ENCODE assay signal across 8 cellular contexts in the genomic region with DNA sequence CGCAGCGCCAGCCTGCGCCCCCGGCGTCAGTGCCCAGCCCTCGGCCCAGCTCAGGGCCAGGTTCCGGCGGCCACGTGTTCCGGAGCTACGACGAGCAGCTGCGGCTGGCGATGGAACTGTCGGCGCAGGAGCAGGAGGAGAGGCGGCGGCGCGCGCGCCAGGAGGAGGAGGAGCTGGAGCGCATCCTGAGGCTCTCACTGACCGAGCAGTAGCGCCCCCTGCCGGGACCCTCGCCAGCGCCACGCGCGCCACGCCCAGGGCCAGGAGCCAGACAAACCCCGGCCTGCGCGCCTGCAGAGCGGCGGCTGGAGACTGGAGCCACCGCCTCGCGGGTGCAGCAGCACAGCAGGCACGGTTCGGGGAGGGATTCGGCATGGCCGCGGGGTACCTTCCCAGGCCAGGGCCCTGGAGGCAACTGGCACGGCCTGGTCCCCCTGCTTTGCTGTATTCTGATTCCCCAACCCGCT. TPM values are rescaled to one million over a fixed set of nuclear protein-coding genes. Genes with fewer than 3 reads are reported as not detected.
DNase-seq lines count a peak whose midpoint lies in the region; ATAC-seq and TF ChIP-seq lines count a peak whose summit lies in the region.

No MANE protein-coding gene starts in this region.

- H3K9me3 Mint-ChIP-seq in CD14-positive monocyte = peaks cover 0 to 7% (median 1%) of the 10 kb centered on the region in 7 donors
- H3K9me3 Mint-ChIP-seq in nephron progenitor cell = no peaks in the 10 kb centered on the region
- H3K9me3 Mint-ChIP-seq in stimulated activated effector memory CD8-positive, alpha-beta T cell treated with anti-CD3 and anti-CD28 coated beads, Interleukin-12 subunit alpha, Interleukin-12 subunit beta, amount 100 ng/mL, for 72 hours = no peaks in the 10 kb centered on the region

- peak; percentile 65; the same call in 1 of the 2 replicates for TF ChIP-seq RAD21 in Ishikawa (IDR thresholded peaks at IDR 0.05; ENCODE audit: low read depth)

- peak overlapping the region; percentile 45 for H3K4me3 ChIP-seq in fibroblast of villous mesenchyme (ENCODE audit: low read depth, low read length)

- no peaks in the 10 kb centered on the region for H3K36me3 Mint-ChIP-seq in CD14-positive monocyte
- no peaks in the 10 kb centered on the region for H3K36me3 Mint-ChIP-seq in nephron progenitor cell (ENCODE audit: low read depth)
- peaks cover 22% of the 10 kb centered on the region for H3K36me3 Mint-ChIP-seq in stimulated activated effector memory CD8-positive, alpha-beta T cell treated with anti-CD3 and anti-CD28 coated beads, Interleukin-12 subunit alpha, Interleukin-12 subunit beta, amount 100 ng/mL, for 72 hours

- H3K27ac Mint-ChIP-seq in CD14-positive monocyte (no peak overlapping the region), nephron progenitor cell (no peak overlapping the region)
- no peak overlapping the region for H3K27ac Mint-ChIP-seq in stimulated activated effector memory CD8-positive, alpha-beta T cell treated with anti-CD3 and anti-CD28 coated beads, Interleukin-12 subunit alpha, Interleukin-12 subunit beta, amount 100 ng/mL, for 72 hours

- ATAC-seq in stimulated activated effector memory CD8-positive, alpha-beta T cell treated with anti-CD3 and anti-CD28 coated beads, Interleukin-12 subunit alpha, Interleukin-12 subunit beta, amount 100 ng/mL, for 72 hours = peak; percentile 60
- no peak for ATAC-seq in GM19324 (IDR thresholded peaks at IDR 0.05; ENCODE audit: low FRiP score, unreplicated experiment)

- TF ChIP-seq EP300 in Ishikawa (IDR thresholded peaks at IDR 0.05; ENCODE audit: borderline replicate concordance) = no peak

- intact Hi-C loops in CD14-positive monocyte (cut with micrococcal nuclease) = loop anchor here in 1 of 2 donors (10.0 kb wide), 1 partner anchor 49 kb away; the partner anchor contains the start of genes ABHD15 and TP53I13

- peaks cover 37 to 58% (median 39%) of the 10 kb centered on the region in 3 donors for H3K27me3 Mint-ChIP-seq in CD14-positive monocyte (ENCODE audit: low read depth in 3 of 3)
- peaks cover 49% of the 10 kb centered on the region for H3K27me3 Mint-ChIP-seq in nephron progenitor cell (ENCODE audit: low read depth, poor library complexity)

- H3K4me3 Mint-ChIP-seq in CD14-positive monocyte = peak overlapping the region in 1 of 2 donors; percentile 80
- H3K4me3 Mint-ChIP-seq in nephron progenitor cell = peak overlapping the region; percentile 52
- peak overlapping the region; percentile 82 for H3K4me3 Mint-ChIP-seq in stimulated activated effector memory CD8-positive, alpha-beta T cell treated with anti-CD3 and anti-CD28 coated beads, Interleukin-12 subunit alpha, Interleukin-12 subunit beta, amount 100 ng/mL, for 72 hours

- H3K4me1 Mint-ChIP-seq in CD14-positive monocyte = peaks cover 44% of the 10 kb centered on the region
- peaks cover 35% of the 10 kb centered on the region for H3K4me1 Mint-ChIP-seq in nephron progenitor cell
- peaks cover 41% of the 10 kb centered on the region for H3K4me1 Mint-ChIP-seq in stimulated activated effector memory CD8-positive, alpha-beta T cell treated with anti-CD3 and anti-CD28 coated beads, Interleukin-12 subunit alpha, Interleukin-12 subunit beta, amount 100 ng/mL, for 72 hours

- TF ChIP-seq CTCF in CD14-positive monocyte (IDR thresholded peaks at IDR 0.05) (peak; percentile 90), fibroblast of villous mesenchyme (IDR thresholded peaks at IDR 0.05; ENCODE audit: insufficient read depth, low read depth, low read length) (peak; percentile 76), nephron progenitor cell (IDR thresholded peaks at IDR 0.05) (peak; percentile 89)

- DNase-seq in CD14-positive monocyte (ENCODE audit: low spot score) = peak; percentile 87
- peak; percentile 89 to 94 for DNase-seq in activated T-helper 1 cell treated with anti-CD3 and anti-CD28 coated beads, Interleukin-2, amount 50 U/mL, for 16 hours (ENCODE audit: low read depth in 1 of 2, low spot score in 1 of 2)
- peak; percentile 91 for DNase-seq in fibroblast of villous mesenchyme (ENCODE audit: low read depth)
- peak; percentile 99 for DNase-seq in nephron progenitor cell
- DNase-seq in stimulated activated effector memory CD8-positive, alpha-beta T cell treated with anti-CD3 and anti-CD28 coated beads, Interleukin-12 subunit alpha, Interleukin-12 subunit beta, amount 100 ng/mL, for 72 hours (ENCODE audit: low spot score in 2 of 2) = peak; percentile 97 to 98
- no peak for DNase-seq in OCI-M2 (lab: John Stamatoyannopoulos, UW; ENCODE audit: unreplicated experiment)

TF ChIP-seq in Ishikawa, 13 proteins besides CTCF, POLR2A, EP300 and RAD21:
- peak; percentile 49; the same call in 1 of the 2 replicates for TF ChIP-seq ZBTB7A (IDR thresholded peaks at IDR 0.05; ENCODE audit: low read depth)
- TF ChIP-seq YY1 (IDR thresholded peaks at IDR 0.05; ENCODE audit: low read depth) = peak; percentile 53; the same call in 1 of the 2 replicates
- TF ChIP-seq REST (IDR thresholded peaks at IDR 0.05; ENCODE audit: low read depth) = peak; percentile 40; the same call in 1 of the 2 replicates
- no peak for TF ChIP-seq CEBPB (IDR thresholded peaks at IDR 0.05)
- no peak for TF ChIP-seq TAF1 (IDR thresholded peaks at IDR 0.05; ENCODE audit: low read depth)
- TF ChIP-seq, protein P1, sequence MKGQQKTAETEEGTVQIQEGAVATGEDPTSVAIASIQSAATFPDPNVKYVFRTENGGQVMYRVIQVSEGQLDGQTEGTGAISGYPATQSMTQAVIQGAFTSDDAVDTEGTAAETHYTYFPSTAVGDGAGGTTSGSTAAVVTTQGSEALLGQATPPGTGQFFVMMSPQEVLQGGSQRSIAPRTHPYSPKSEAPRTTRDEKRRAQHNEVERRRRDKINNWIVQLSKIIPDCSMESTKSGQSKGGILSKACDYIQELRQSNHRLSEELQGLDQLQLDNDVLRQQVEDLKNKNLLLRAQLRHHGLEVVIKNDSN (IDR thresholded peaks at IDR 0.05) = peak; percentile 56
- 0 out of 2 replicates have a peak, but pooled peaks have one; percentile 35 for TF ChIP-seq TCF12 (IDR thresholded peaks at IDR 0.05; ENCODE audit: low read depth)
- no peak for TF ChIP-seq TEAD4 (IDR thresholded peaks at IDR 0.05)
- no peak for TF ChIP-seq FOXM1 (IDR thresholded peaks at IDR 0.05; ENCODE audit: borderline replicate concordance, low read depth)
- TF ChIP-seq MAX (IDR thresholded peaks at IDR 0.05) = peak; percentile 99
- no peak for TF ChIP-seq CREB1 (IDR thresholded peaks at IDR 0.05; ENCODE audit: low read depth)

RNA-seq across cellular contexts. Expression of gene CORO6, which starts 9.3 kb away (rescaled TPM):
- not detected for polyA plus RNA-seq in CD14-positive monocyte
- total RNA-seq in fibroblast of villous mesenchyme = 5.6 and 7.4 TPM in 2 replicates

RNA-seq across cellular contexts. Expression of gene ANKRD13B, which starts 20.5 kb away (rescaled TPM):
- polyA plus RNA-seq in CD14-positive monocyte = not detected
- total RNA-seq in fibroblast of villous mesenchyme = 3.5 and 8.6 TPM in 2 replicates

RNA-seq across cellular contexts. Expression of gene GIT1, which starts 24.0 kb away (rescaled TPM):
- polyA plus RNA-seq in CD14-positive monocyte = 1 to 10 TPM; 3.1 to 4.4 TPM
- 23.2 and 26.3 TPM in 2 replicates for total RNA-seq in fibroblast of villous mesenchyme

RNA-seq across cellular contexts. Expression of gene TP53I13, which starts 44.9 kb away (rescaled TPM):
- polyA plus RNA-seq in CD14-positive monocyte = 10 to 100 TPM in 1 of 2 donors, 1 to 10 TPM in 1; 9.4 to 14.4 TPM
- total RNA-seq in fibroblast of villous mesenchyme = 51.8 and 54.8 TPM in 2 replicates

RNA-seq across cellular contexts. Expression of gene ABHD15, which starts 46.6 kb away (rescaled TPM):
- polyA plus RNA-seq in CD14-positive monocyte = 1 to 10 TPM; 3.1 to 3.6 TPM
- 8.2 and 9.3 TPM in 2 replicates for total RNA-seq in fibroblast of villous mesenchyme
